Comparison of ENCODE assay signal across 24 cellular contexts in genomic region chr6:1669996-1670395, GRCh38.
"Had no signal": no experiment of that assay in that cellular context is flagged by ENCODE, and none has a peak within 500 bp of the region (broad histone marks: within the 10 kb centered on the region; RNA-seq: fewer than 3 reads in every experiment).

No MANE protein-coding gene starts in this region.

- DNase-seq: activated CD4-positive, alpha-beta T cell treated with anti-CD3 and anti-CD28 coated beads for 48 hours; activated CD4-positive, alpha-beta T cell treated with anti-CD3 and anti-CD28 coated beads, Interleukin-2, amount 50 U/mL, for 4 hours; activated CD4-positive, CD25-positive, alpha-beta regulatory T cell treated with anti-CD3 and anti-CD28 coated beads, Interleukin-2, amount 50 U/mL, for 72 hours; activated CD8-positive, alpha-beta memory T cell treated with anti-CD3 and anti-CD28 coated beads, Interleukin-2, amount 50 U/mL, for 48 hours; activated CD8-positive, alpha-beta T cell treated with anti-CD3 and anti-CD28 coated beads, Interleukin-2, amount 10 ng/mL, durations not matched to agents 7 days and 5 days; activated effector memory CD4-positive, alpha-beta T cell treated with Interleukin-2 at 50 U/mL for 16 hours; activated naive CD4-positive, alpha-beta T cell; activated T-cell treated with anti-CD3 and anti-CD28 coated beads, Interleukin-2, amount 50 U/mL, for 1 hour; aorta; central memory CD4-positive, alpha-beta T cell; MG63; MV-4-11; NCI-H1092 treated with DMSO at 0.1 percent for 48 hours; NCI-H1436; NCI-H1694 treated with DMSO at 0.1 percent for 48 hours; NCI-H2029 treated with DMSO at 0.1 percent for 48 hours; NCI-H510A treated with DMSO at 0.1 percent for 48 hours; NCI-H69; NK-92 treated with Interleukin-12 subunit alpha and Interleukin-12 subunit beta, amount 100 ng/mL, for 24 hours; SHP77; T-helper 9 cell had no signal

- H3K36me3 ChIP-seq: breast epithelium, MG63 had no signal

- H3K9me3 ChIP-seq: breast epithelium, MG63 had no signal

- FAIRE-seq: RCC 7860 had no signal

- H3K4me3 ChIP-seq: breast epithelium, MG63 had no signal

- ATAC-seq: activated CD8-positive, alpha-beta T cell treated with anti-CD3 and anti-CD28 coated beads, Interleukin-2, amount 10 ng/mL, durations not matched to agents 7 days and 5 days; WTC11 had no signal

- H3K27ac ChIP-seq: breast epithelium had no signal

- H3K4me1 ChIP-seq: breast epithelium had no signal

- H3K27me3 ChIP-seq: breast epithelium, MG63 had no signal
